25 cellular contexts compared by ENCODE assay signal in genomic region chrX:13494562-13494961, GRCh38.
"Had no signal": no experiment of that assay in that cellular context is flagged by ENCODE, and none has a peak within 500 bp of the region (broad histone marks: within the 10 kb centered on the region; RNA-seq: fewer than 3 reads in every experiment).

No MANE protein-coding gene starts in this region.

- H3K27ac Mint-ChIP-seq: naive thymus-derived CD8-positive, alpha-beta T cell; nephron progenitor cell; stimulated activated memory B cell treated with anti-CD40 and anti-IgM and Interleukin-4, amounts not matched to agents 10 μg/mL and 1 μg/mL and 100 μg/mL, for 72 hours had no signal

- H3K27ac ChIP-seq: dorsolateral prefrontal cortex, lower lobe of right lung, ovary, psoas muscle, skin epidermis, thoracic aorta, transverse colon, vagina had no signal

- FAIRE-seq: frontal cortex had no signal

- H3K36me3 ChIP-seq: lower lobe of right lung, ovary, spleen, thoracic aorta, transverse colon, vagina had no signal

- H3K27me3 ChIP-seq: ovary, transverse colon, vagina had no signal

- H3K9me3 ChIP-seq: lower lobe of right lung, ovary, psoas muscle, spleen, thoracic aorta, transverse colon, vagina had no signal

- H3K4me1 ChIP-seq: lower lobe of right lung, psoas muscle, transverse colon, vagina had no signal

- H3K9me3 Mint-ChIP-seq: immature natural killer cell; naive thymus-derived CD8-positive, alpha-beta T cell; stimulated activated memory B cell treated with anti-CD40 and anti-IgM and Interleukin-4, amounts not matched to agents 10 μg/mL and 1 μg/mL and 100 μg/mL, for 72 hours had no signal

- H3K36me3 Mint-ChIP-seq: immature natural killer cell; stimulated activated memory B cell treated with anti-CD40 and anti-IgM and Interleukin-4, amounts not matched to agents 10 μg/mL and 1 μg/mL and 100 μg/mL, for 72 hours had no signal

- ATAC-seq: left ventricle myocardium superior; naive thymus-derived CD8-positive, alpha-beta T cell; psoas muscle; right cardiac atrium; stimulated activated memory B cell treated with anti-CD40 and anti-IgM and Interleukin-4, amounts not matched to agents 10 μg/mL and 1 μg/mL and 100 μg/mL, for 72 hours; stimulated activated naive CD8-positive, alpha-beta T cell treated with anti-CD3 and anti-CD28 coated beads, Interleukin-15, Interleukin-2, amounts not matched to agents 100 U/mL and 50 U/mL, for 24 hours had no signal

- H3K27me3 Mint-ChIP-seq: naive thymus-derived CD8-positive, alpha-beta T cell; stimulated activated memory B cell treated with anti-CD40 and anti-IgM and Interleukin-4, amounts not matched to agents 10 μg/mL and 1 μg/mL and 100 μg/mL, for 72 hours had no signal

- H3K4me3 Mint-ChIP-seq: naive thymus-derived CD8-positive, alpha-beta T cell; nephron progenitor cell; stimulated activated memory B cell treated with anti-CD40 and anti-IgM and Interleukin-4, amounts not matched to agents 10 μg/mL and 1 μg/mL and 100 μg/mL, for 72 hours had no signal

- DNase-seq: dorsolateral prefrontal cortex; effector CD4-positive, alpha-beta T cell; hypothalamus; immature natural killer cell; islet precursor cell; kidney glomerular epithelial cell; left colon; left ventricle myocardium superior; lower lobe of right lung; naive thymus-derived CD8-positive, alpha-beta T cell; nephron progenitor cell; occipital lobe; ovary; posterior cingulate gyrus; psoas muscle; right cardiac atrium; spleen; stimulated activated CD4-positive, alpha-beta T cell treated with anti-CD3 and anti-CD28 coated beads, Interleukin-4, amount 100 ng/mL, for 4 hours; stimulated activated naive CD8-positive, alpha-beta T cell treated with anti-CD3 and anti-CD28 coated beads, Interleukin-15, Interleukin-2, amounts not matched to agents 100 U/mL and 50 U/mL, for 24 hours had no signal

- H3K4me3 ChIP-seq: dorsolateral prefrontal cortex, lower lobe of right lung, ovary, psoas muscle, skin epidermis, spleen, thoracic aorta, transverse colon, vagina had no signal

- H3K4me1 Mint-ChIP-seq: stimulated activated memory B cell treated with anti-CD40 and anti-IgM and Interleukin-4, amounts not matched to agents 10 μg/mL and 1 μg/mL and 100 μg/mL, for 72 hours had no signal
